Comparison of ENCODE assay signal across 8 cellular contexts in the genomic region with DNA sequence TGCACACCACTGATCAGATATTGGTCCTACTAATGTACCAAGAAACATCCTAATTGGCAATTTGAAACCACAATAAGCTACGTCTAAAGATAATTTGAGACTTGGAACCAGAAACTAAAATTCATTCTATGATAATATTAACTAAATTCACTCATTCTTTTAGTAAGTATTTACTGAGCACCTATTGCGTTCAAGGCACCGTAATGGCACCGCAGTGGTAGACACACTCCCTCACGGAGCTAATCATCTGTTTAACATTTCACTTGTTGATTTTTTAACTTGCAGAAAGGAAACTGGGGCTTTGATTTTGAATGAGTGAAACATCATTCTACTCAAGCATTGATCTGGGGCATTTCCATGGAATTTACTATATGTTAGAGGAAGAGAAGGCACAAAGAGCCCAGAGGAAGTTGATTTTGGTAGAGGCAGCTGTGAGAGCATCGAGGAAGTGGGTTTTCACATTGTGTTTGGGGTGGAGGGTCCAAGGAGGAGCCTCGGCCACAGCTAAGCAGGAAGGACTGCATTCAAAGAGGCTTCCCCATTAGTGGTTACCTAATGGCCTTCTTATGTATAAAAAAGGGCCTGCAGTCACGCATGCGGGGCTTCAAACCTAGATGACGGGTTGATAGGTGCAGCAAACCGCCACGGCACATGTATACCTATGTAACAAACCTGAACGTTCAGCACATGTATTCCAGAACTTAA. TPM values are rescaled to one million over a fixed set of nuclear protein-coding genes. Genes with fewer than 3 reads are reported as not detected.
DNase-seq lines count a peak whose midpoint lies in the region; ATAC-seq and TF ChIP-seq lines count a peak whose summit lies in the region.

No MANE protein-coding gene starts in this region.

- ATAC-seq in GM18867 (IDR thresholded peaks at IDR 0.05; ENCODE audit: unreplicated experiment) = peak; percentile 24
- no peak for ATAC-seq in aorta (ENCODE audit: low FRiP score)
- ATAC-seq in SK-N-SH treated with all-trans-retinoic acid at 6 μM for 48 hours = no peak

- intact Hi-C loops in dendritic cell treated with granulocyte-macrophage colony-stimulating factor and Interleukin-4, amounts not matched to agents 40 ng/mL and 50 ng/mL, for 4 days (cut with micrococcal nuclease) = loop anchor here (10.0 kb wide), 1 partner anchor 58 kb away; no protein-coding TSS in a partner anchor
- intact Hi-C loops in aorta (cut with DNase I) = loop anchor here in 1 of 2 donors (5.0 kb wide), 1 partner anchor 55 kb away; no protein-coding TSS in a partner anchor
- intact Hi-C loops in dorsolateral prefrontal cortex (cut with DNase I) = loop anchor here in 1 of 2 donors (10.0 kb wide), 1 partner anchor 78 kb away; no protein-coding TSS in a partner anchor

- H2AFZ ChIP-seq in OCI-LY3 (ENCODE audit: low read depth, low read length) = no peak overlapping the region

- H3K9me3 Mint-ChIP-seq in dendritic cell treated with granulocyte-macrophage colony-stimulating factor and Interleukin-4, amounts not matched to agents 40 ng/mL and 50 ng/mL, for 4 days = no peaks in the 10 kb centered on the region

- H3K9ac ChIP-seq in OCI-LY3 (ENCODE audit: low read length) (peak overlapping the region; percentile 78), skeletal muscle satellite cell (ENCODE audit: low read depth, low read length) (peak overlapping the region; percentile 6)

- H3K27ac ChIP-seq in OCI-LY3 (ENCODE audit: low read length) = peak overlapping the region; percentile 99
- peak overlapping the region in 1 of 2 donors; percentile 39 for H3K27ac ChIP-seq in aorta (ENCODE audit: low read depth in 1 of 2, low read length in 2 of 2)
- H3K27ac ChIP-seq in dorsolateral prefrontal cortex = peak overlapping the region in 21 of 59 donors; percentile 3 to 87 (median 34)

- H3K9me3 ChIP-seq in OCI-LY3 (ENCODE audit: insufficient read depth, low read length) (no peaks in the 10 kb centered on the region), skeletal muscle satellite cell (replicated peaks; ENCODE audit: low read length) (no peaks in the 10 kb centered on the region), aorta (ENCODE audit: control insufficient read depth, low read length) (no peaks in the 10 kb centered on the region)

- no peaks in the 10 kb centered on the region for H3K27me3 Mint-ChIP-seq in dendritic cell treated with granulocyte-macrophage colony-stimulating factor and Interleukin-4, amounts not matched to agents 40 ng/mL and 50 ng/mL, for 4 days

- TF ChIP-seq CTCF in OCI-LY3 (IDR thresholded peaks at IDR 0.05; ENCODE audit: low read depth, low read length) (no peak), dorsolateral prefrontal cortex (IDR thresholded peaks at IDR 0.05 in 54 of 56, conservative IDR thresholded peaks at IDR 0.05 in 2 of 56; ENCODE audit: low read depth in 1 of 56, partially characterized antibody in 56 of 56) (no peak)

- peaks cover 91% of the 10 kb centered on the region for H3K79me2 ChIP-seq in OCI-LY3 (ENCODE audit: low read length)

- peaks cover 88% of the 10 kb centered on the region for H3K4me1 Mint-ChIP-seq in dendritic cell treated with granulocyte-macrophage colony-stimulating factor and Interleukin-4, amounts not matched to agents 40 ng/mL and 50 ng/mL, for 4 days (ENCODE audit: low read depth)

- H3K36me3 ChIP-seq in OCI-LY3 (replicated peaks; ENCODE audit: low read depth, low read length) = peaks cover 15% of the 10 kb centered on the region
- H3K36me3 ChIP-seq in skeletal muscle satellite cell (ENCODE audit: insufficient read depth, low read length) = peaks cover 2% of the 10 kb centered on the region
- H3K36me3 ChIP-seq in aorta (ENCODE audit: control insufficient read depth in 1 of 2, insufficient read depth in 2 of 2, low read length in 1 of 2) = no peaks in the 10 kb centered on the region

- H3K36me3 Mint-ChIP-seq in dendritic cell treated with granulocyte-macrophage colony-stimulating factor and Interleukin-4, amounts not matched to agents 40 ng/mL and 50 ng/mL, for 4 days (ENCODE audit: low read depth) = peaks cover 69% of the 10 kb centered on the region

- 83 to 88% methylated on average over 13 of the region's 13 CpGs for WGBS in aorta, 2 donors

- peak overlapping the region; percentile 81 for H3K4me3 Mint-ChIP-seq in dendritic cell treated with granulocyte-macrophage colony-stimulating factor and Interleukin-4, amounts not matched to agents 40 ng/mL and 50 ng/mL, for 4 days

- H3K4me2 ChIP-seq in OCI-LY3 (ENCODE audit: low read length) (peak overlapping the region; percentile 97), skeletal muscle satellite cell (ENCODE audit: low read length) (peak overlapping the region; percentile 60)

- peaks cover 93% of the 10 kb centered on the region for H3K4me1 ChIP-seq in OCI-LY3 (ENCODE audit: low read length)
- H3K4me1 ChIP-seq in skeletal muscle satellite cell (ENCODE audit: control insufficient read depth, insufficient read depth, low read length) = peaks cover 77% of the 10 kb centered on the region
- peaks cover 7% of the 10 kb centered on the region in 2 donors for H3K4me1 ChIP-seq in aorta (ENCODE audit: control insufficient read depth in 1 of 2, insufficient read depth in 2 of 2, low read length in 2 of 2)

- H3K4me3 ChIP-seq in OCI-LY3 (ENCODE audit: low read length) = peak overlapping the region; percentile 41
- H3K4me3 ChIP-seq in skeletal muscle satellite cell (ENCODE audit: low read length) = no peak overlapping the region
- no peak overlapping the region for H3K4me3 ChIP-seq in aorta (ENCODE audit: low read length in 2 of 2)
- H3K4me3 ChIP-seq in dorsolateral prefrontal cortex = no peak overlapping the region

- H4K20me1 ChIP-seq in OCI-LY3 (ENCODE audit: insufficient read depth, low read length) = no peaks in the 10 kb centered on the region

- H3K27me3 ChIP-seq in OCI-LY3 (ENCODE audit: low read depth, low read length) (no peaks in the 10 kb centered on the region), skeletal muscle satellite cell (ENCODE audit: control insufficient read depth, insufficient read depth, low read length) (no peaks in the 10 kb centered on the region), aorta (ENCODE audit: control insufficient read depth in 1 of 2, insufficient read depth in 2 of 2, low read length in 1 of 2) (no peaks in the 10 kb centered on the region), dorsolateral prefrontal cortex (no peaks in the 10 kb centered on the region)

- DNase-seq in aorta = no peak
- no peak for DNase-seq in NCI-H2081 (lab: John Stamatoyannopoulos, UW)
- DNase-seq in dorsolateral prefrontal cortex = no peak

- H3K27ac Mint-ChIP-seq in dendritic cell treated with granulocyte-macrophage colony-stimulating factor and Interleukin-4, amounts not matched to agents 40 ng/mL and 50 ng/mL, for 4 days = peak overlapping the region; percentile 87

TF ChIP-seq in SK-N-SH treated with all-trans-retinoic acid at 6 μM for 48 hours, 23 proteins besides CTCF, POLR2A, EP300 and RAD21 (continues in another document):
- no peak for TF ChIP-seq RARB (CRISPR knock-in tag; IDR thresholded peaks at IDR 0.05)
- no peak for TF ChIP-seq CSDC2 (CRISPR knock-in tag; IDR thresholded peaks at IDR 0.05)
- TF ChIP-seq, protein P1, sequence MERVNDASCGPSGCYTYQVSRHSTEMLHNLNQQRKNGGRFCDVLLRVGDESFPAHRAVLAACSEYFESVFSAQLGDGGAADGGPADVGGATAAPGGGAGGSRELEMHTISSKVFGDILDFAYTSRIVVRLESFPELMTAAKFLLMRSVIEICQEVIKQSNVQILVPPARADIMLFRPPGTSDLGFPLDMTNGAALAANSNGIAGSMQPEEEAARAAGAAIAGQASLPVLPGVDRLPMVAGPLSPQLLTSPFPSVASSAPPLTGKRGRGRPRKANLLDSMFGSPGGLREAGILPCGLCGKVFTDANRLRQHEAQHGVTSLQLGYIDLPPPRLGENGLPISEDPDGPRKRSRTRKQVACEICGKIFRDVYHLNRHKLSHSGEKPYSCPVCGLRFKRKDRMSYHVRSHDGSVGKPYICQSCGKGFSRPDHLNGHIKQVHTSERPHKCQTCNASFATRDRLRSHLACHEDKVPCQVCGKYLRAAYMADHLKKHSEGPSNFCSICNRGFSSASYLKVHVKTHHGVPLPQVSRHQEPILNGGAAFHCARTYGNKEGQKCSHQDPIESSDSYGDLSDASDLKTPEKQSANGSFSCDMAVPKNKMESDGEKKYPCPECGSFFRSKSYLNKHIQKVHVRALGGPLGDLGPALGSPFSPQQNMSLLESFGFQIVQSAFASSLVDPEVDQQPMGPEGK (CRISPR knock-in tag; IDR thresholded peaks at IDR 0.05; ENCODE audit: borderline replicate concordance) = no peak
- TF ChIP-seq ZNF565 (CRISPR knock-in tag; conservative IDR thresholded peaks at IDR 0.05; ENCODE audit: low read depth) = no peak
- TF ChIP-seq ZNF70 (CRISPR knock-in tag; IDR thresholded peaks at IDR 0.05) = no peak
- TF ChIP-seq BACH2 (CRISPR knock-in tag; IDR thresholded peaks at IDR 0.05; ENCODE audit: borderline replicate concordance) = no peak
- TF ChIP-seq TCF4 (CRISPR knock-in tag; IDR thresholded peaks at IDR 0.05; ENCODE audit: borderline replicate concordance) = no peak
- no peak for TF ChIP-seq SNAI2 (CRISPR knock-in tag; IDR thresholded peaks at IDR 0.05)
- TF ChIP-seq ZNF8 (CRISPR knock-in tag; IDR thresholded peaks at IDR 0.05) = no peak
- TF ChIP-seq, protein P2, sequence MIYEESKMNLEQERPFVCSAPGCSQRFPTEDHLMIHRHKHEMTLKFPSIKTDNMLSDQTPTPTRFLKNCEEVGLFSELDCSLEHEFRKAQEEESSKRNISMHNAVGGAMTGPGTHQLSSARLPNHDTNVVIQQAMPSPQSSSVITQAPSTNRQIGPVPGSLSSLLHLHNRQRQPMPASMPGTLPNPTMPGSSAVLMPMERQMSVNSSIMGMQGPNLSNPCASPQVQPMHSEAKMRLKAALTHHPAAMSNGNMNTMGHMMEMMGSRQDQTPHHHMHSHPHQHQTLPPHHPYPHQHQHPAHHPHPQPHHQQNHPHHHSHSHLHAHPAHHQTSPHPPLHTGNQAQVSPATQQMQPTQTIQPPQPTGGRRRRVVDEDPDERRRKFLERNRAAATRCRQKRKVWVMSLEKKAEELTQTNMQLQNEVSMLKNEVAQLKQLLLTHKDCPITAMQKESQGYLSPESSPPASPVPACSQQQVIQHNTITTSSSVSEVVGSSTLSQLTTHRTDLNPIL (CRISPR knock-in tag; IDR thresholded peaks at IDR 0.05; ENCODE audit: low read depth) = no peak
- TF ChIP-seq TOX (CRISPR knock-in tag; IDR thresholded peaks at IDR 0.05; ENCODE audit: borderline replicate concordance) = no peak

RNA-seq across cellular contexts. Expression of a gene that starts 7.1 kb away (rescaled TPM):
- total RNA-seq in skeletal muscle satellite cell (2012; rRNA removed) = 13.7 and 24.7 TPM in 2 replicates
- total RNA-seq in aorta (10 to 100 TPM; 85.9 to 93.2 TPM), dorsolateral prefrontal cortex (100 to 1,000 TPM in 115 of 120 experiments, 10 to 100 TPM in 5; 96.5 to 222 (median 138) TPM)
- polyA plus RNA-seq in aorta = 10 to 100 TPM; 17.5 to 23.4 TPM
